In genomic region chr7:99497771-99498545, GRCh38 we compare ENCODE assay signal across 9 cellular contexts. TPM values are rescaled to one million over a fixed set of nuclear protein-coding genes. Genes with fewer than 3 reads are reported as not detected.
DNase-seq lines count a peak whose midpoint lies in the region; ATAC-seq and TF ChIP-seq lines count a peak whose summit lies in the region.
"Had no signal": no experiment of that assay in that cellular context is flagged by ENCODE, and none has a peak within 500 bp of the region (broad histone marks: within the 10 kb centered on the region; RNA-seq: fewer than 3 reads in every experiment).

No MANE protein-coding gene starts in this region.

- intact Hi-C loops in IMR-90 (cut with micrococcal nuclease) = no loop called here

- no peak overlapping the region for H4K8ac ChIP-seq in IMR-90 (ENCODE audit: low read depth in 2 of 2, low read length in 2 of 2)

- H2BK120ac ChIP-seq in IMR-90 (ENCODE audit: low read depth, low read length) = no peak overlapping the region

- no peak overlapping the region for H3K18ac ChIP-seq in IMR-90 (ENCODE audit: low read depth, low read length)

- H3K36me3 ChIP-seq in IMR-90 (ENCODE audit: control insufficient read depth, insufficient read depth, low read length) = peaks cover 30% of the 10 kb centered on the region
- H3K36me3 ChIP-seq in mucosa of rectum (ENCODE audit: control insufficient read depth in 2 of 2, insufficient read depth in 2 of 2, low read length in 2 of 2) = peaks cover 18 to 24% of the 10 kb centered on the region in 2 donors

- no peak overlapping the region for H3K4ac ChIP-seq in IMR-90 (ENCODE audit: low read depth, low read length)

- CTCF ChIA-PET in AG04449 (lab: Yijun Ruan, JAX) = interaction anchor here (1.2 kb wide), 1 partner anchor 11 kb away, joined by 3 read pairs; no protein-coding TSS in a partner anchor
- CTCF ChIA-PET in IMR-90 (lab: Yijun Ruan, JAX) = no interaction called here

- dilution Hi-C loops in IMR-90 (cut with HindIII; ENCODE audit: low sequenced_read_pairs, unreplicated experiment) = no loop called here

- H3K56ac ChIP-seq in IMR-90 (ENCODE audit: extremely low read depth, insufficient read depth, low read length) = no peak overlapping the region

- no peak overlapping the region for H3K27ac ChIP-seq in IMR-90 (ENCODE audit: insufficient read depth, low read length)
- H3K27ac ChIP-seq in mucosa of rectum (ENCODE audit: low read depth in 2 of 2, low read length in 2 of 2) = no peak overlapping the region

- H3K27me3 Mint-ChIP-seq in brain = peaks cover 15% of the 10 kb centered on the region

- H2BK20ac ChIP-seq in IMR-90 (ENCODE audit: low read depth, low read length) = no peak overlapping the region

- H3K9me1 ChIP-seq in IMR-90 (ENCODE audit: insufficient read depth, low read length) = 0 out of 2 replicates have a peak, but pooled peaks cover 4% of the 10 kb centered on the region

- H4K91ac ChIP-seq in IMR-90 (ENCODE audit: insufficient read depth, low read depth, low read length) = no peak overlapping the region

- H3K4me1 Mint-ChIP-seq in brain = peaks cover 41% of the 10 kb centered on the region

- H3K27ac Mint-ChIP-seq in brain = peak overlapping the region; percentile 28 to 95 (median 61)

- H3K9ac ChIP-seq in IMR-90 (ENCODE audit: low read depth, low read length) (peak overlapping the region; percentile 65; the same call in 1 of the 2 replicates), mucosa of rectum (ENCODE audit: low read depth in 1 of 2, low read length in 2 of 2) (no peak overlapping the region)

- H4K20me1 ChIP-seq in IMR-90 (ENCODE audit: insufficient read depth, low read length) = peaks cover 11% of the 10 kb centered on the region; the same call in 1 of the 2 replicates

- peaks cover 3% of the 10 kb centered on the region for H3K4me1 ChIP-seq in IMR-90 (ENCODE audit: control insufficient read depth, insufficient read depth, low read length)
- peaks cover 15 to 16% of the 10 kb centered on the region in 2 donors for H3K4me1 ChIP-seq in mucosa of rectum (ENCODE audit: control insufficient read depth in 2 of 2, insufficient read depth in 2 of 2, low read length in 2 of 2)

- H3K9me3 ChIP-seq in IMR-90 (ENCODE audit: control insufficient read depth, insufficient read depth, low read length) (peaks cover 22% of the 10 kb centered on the region), mucosa of rectum (ENCODE audit: control insufficient read depth in 2 of 2, low read length in 2 of 2) (peaks cover 10% of the 10 kb centered on the region in 2 donors)

- no peak overlapping the region for H2BK5ac ChIP-seq in IMR-90 (ENCODE audit: low read depth, low read length, poor library complexity, severe bottlenecking)

- in situ Hi-C loops in IMR-90 (cut with MboI; ENCODE audit: low sequenced_read_pairs) = no loop called here

- no TSS peak for BruUV-seq in IMR-90 (replicated peaks; lab: Mats Ljungman, UMichigan)

- DNase-seq in AG04449 (ENCODE audit: low read depth, low spot score) = no peak
- no peak for DNase-seq in IMR-90
- no peak for DNase-seq in medulla oblongata (ENCODE audit: extremely low spot score)
- DNase-seq in hippocampal formation (lab: John Stamatoyannopoulos, UW) = no peak
- DNase-seq in occipital lobe (lab: John Stamatoyannopoulos, UW) = no peak
- DNase-seq: activated CD4-positive, alpha-beta T cell treated with anti-CD3 and anti-CD28 coated beads, Interleukin-2, amount 50 U/mL, for 1 hour had no signal

- TF ChIP-seq CTCF in AG04449 (IDR thresholded peaks at IDR 0.05; ENCODE audit: insufficient read depth, low read length, missing control alignments) (no peak), IMR-90 (conservative IDR thresholded peaks at IDR 0.05; ENCODE audit: low read depth, low read length) (no peak), brain (conservative IDR thresholded peaks at IDR 0.05) (no peak)

- no peak overlapping the region for H3K23ac ChIP-seq in IMR-90 (ENCODE audit: low read depth, low read length)

- no peak overlapping the region for H4K5ac ChIP-seq in IMR-90 (ENCODE audit: low read depth, low read length)

- no peak for TF ChIP-seq RAD21 in IMR-90 (IDR thresholded peaks at IDR 0.05; ENCODE audit: low read length)

- H2BK15ac ChIP-seq in IMR-90 (ENCODE audit: low read depth, low read length) = no peak overlapping the region

- WGBS in IMR-90 (ENCODE audit: extremely low coverage in 2 of 2, insufficient read length in 1 of 2), 2 experiments = no CpG with 5 or more reads among the region's 6 CpGs

- peaks cover 23 to 44% of the 10 kb centered on the region in 2 experiments for H3K79me1 ChIP-seq in IMR-90 (ENCODE audit: low read depth in 1 of 2, low read length in 2 of 2)

- peak overlapping the region; percentile 97 to 100 (median 98) for H3K4me3 Mint-ChIP-seq in brain

- POLR2A ChIA-PET in AG04449 (lab: Yijun Ruan, JAX) = no interaction called here
- POLR2A ChIA-PET in IMR-90 (lab: Charles Lee; ENCODE audit: unreplicated experiment) = interaction anchor here (0.5 kb wide), 1 partner anchor 9 kb away, joined by 3 read pairs; no protein-coding TSS in a partner anchor

- H2AK9ac ChIP-seq in IMR-90 (replicated peaks; ENCODE audit: low read depth, low read length, poor library complexity) = no peak overlapping the region

- H3K27me3 ChIP-seq in IMR-90 (ENCODE audit: control insufficient read depth, insufficient read depth, low read length) (no peaks in the 10 kb centered on the region), mucosa of rectum (ENCODE audit: control insufficient read depth in 2 of 2, insufficient read depth in 2 of 2, low read length in 2 of 2) (no peaks in the 10 kb centered on the region)

- no peak overlapping the region for H3K14ac ChIP-seq in IMR-90 (replicated peaks; ENCODE audit: low read depth, low read length)

- no peak for ATAC-seq in IMR-90 (ENCODE audit: low read depth)
- ATAC-seq in GM18519 (IDR thresholded peaks at IDR 0.05; ENCODE audit: low FRiP score, unreplicated experiment) = no peak

- H2AFZ ChIP-seq in IMR-90 (replicated peaks; ENCODE audit: low read length, poor library complexity) = no peak overlapping the region

- H3K4me3 ChIP-seq in AG04449 (ENCODE audit: low read depth, low read length) = peak overlapping the region; percentile 93
- peak overlapping the region; percentile 57; the same call in 1 of the 2 replicates for H3K4me3 ChIP-seq in IMR-90 (ENCODE audit: insufficient read depth, low read depth, low read length)
- peak overlapping the region; percentile 96 to 98 for H3K4me3 ChIP-seq in mucosa of rectum (ENCODE audit: low read length in 2 of 2)

- peaks cover 10 to 26% (median 19%) of the 10 kb centered on the region in 5 experiments for H3K9me3 Mint-ChIP-seq in brain

- peak overlapping the region; percentile 100 for H3K4me2 ChIP-seq in IMR-90 (ENCODE audit: low read depth, low read length)

- no peak overlapping the region for H2AK5ac ChIP-seq in IMR-90 (ENCODE audit: low read depth, low read length)

- H3K36me3 Mint-ChIP-seq in brain = peaks cover 68% of the 10 kb centered on the region

- TF ChIP-seq POLR2A in IMR-90 (IDR thresholded peaks at IDR 0.05; ENCODE audit: low read depth, low read length) = no peak

TF ChIP-seq in IMR-90, 13 proteins besides CTCF, POLR2A, EP300 and RAD21:
- TF ChIP-seq NFE2L2 (IDR thresholded peaks at IDR 0.05; ENCODE audit: low read depth, low read length) = no peak
- TF ChIP-seq CEBPB (IDR thresholded peaks at IDR 0.05; ENCODE audit: low read depth, low read length) = no peak
- no peak for TF ChIP-seq FOS (IDR thresholded peaks at IDR 0.05; ENCODE audit: low read depth, low read length)
- TF ChIP-seq MXI1 (IDR thresholded peaks at IDR 0.05; ENCODE audit: borderline replicate concordance, low read depth, low read length) = no peak
- no peak for TF ChIP-seq ELK1 (IDR thresholded peaks at IDR 0.05; ENCODE audit: borderline replicate concordance, low read depth, low read length)
- no peak for TF ChIP-seq CHD1 (IDR thresholded peaks at IDR 0.05; ENCODE audit: low read depth, low read length)
TF ChIP-seq in IMR-90: peak in this region for 0.

RNA-seq across cellular contexts. Expression of gene ZNF394, which starts 2.1 kb away (rescaled TPM):
- total RNA-seq in IMR-90 (2012; rRNA removed) (22.8 and 24.7 TPM in 2 replicates), occipital lobe (36.3 TPM)
- polyA plus RNA-seq in IMR-90 (2012; rRNA removed) (10.7 and 10.9 TPM in 2 replicates), brain (ENCODE audit: insufficient read depth, low read depth, low replicate concordance) (10.6 TPM)
- polyA plus RNA-seq in IMR-90 (2012; cell fraction: cytosol; rRNA removed) = 6.7 and 16.8 TPM in 2 replicates
- polyA plus RNA-seq in IMR-90 (2012; cell fraction: nucleus; rRNA removed; ENCODE audit: low replicate concordance) = 7.9 and 16.6 TPM in 2 replicates

RNA-seq across cellular contexts. Expression of gene ZKSCAN5, which starts 6.5 kb away (rescaled TPM):
- total RNA-seq in IMR-90 (2012; rRNA removed) (15.8 and 16.3 TPM in 2 replicates), occipital lobe (19.8 TPM)
- polyA plus RNA-seq in IMR-90 (2012; rRNA removed) (5.4 and 5.5 TPM in 2 replicates), brain (ENCODE audit: insufficient read depth, low read depth, low replicate concordance) (7.3 TPM)
- 2.4 and 4.0 TPM in 2 replicates for polyA plus RNA-seq in IMR-90 (2012; cell fraction: cytosol; rRNA removed)
- polyA plus RNA-seq in IMR-90 (2012; cell fraction: nucleus; rRNA removed; ENCODE audit: low replicate concordance) = 2.7 and 6.1 TPM in 2 replicates

RNA-seq across cellular contexts. Expression of gene ZNF789, which starts 25.3 kb away (rescaled TPM):
- total RNA-seq in IMR-90 (2012; rRNA removed) (4.2 and 4.8 TPM in 2 replicates), occipital lobe (25.3 TPM)
- polyA plus RNA-seq in IMR-90 (2012; rRNA removed) (7.4 and 8.9 TPM in 2 replicates), brain (ENCODE audit: insufficient read depth, low read depth, low replicate concordance) (8.7 TPM)
- 2.9 and 5.5 TPM in 2 replicates for polyA plus RNA-seq in IMR-90 (2012; cell fraction: cytosol; rRNA removed)
- 12.9 and 61.5 TPM in 2 replicates for polyA plus RNA-seq in IMR-90 (2012; cell fraction: nucleus; rRNA removed; ENCODE audit: low replicate concordance)

RNA-seq across cellular contexts. Expression of gene ATP5MF, which starts 32.0 kb away (rescaled TPM):
- total RNA-seq in IMR-90 (2012; rRNA removed) (559 and 1,184 TPM in 2 replicates), occipital lobe (256 TPM)
- polyA plus RNA-seq in IMR-90 (2012; rRNA removed) (1,472 and 2,029 TPM in 2 replicates), brain (ENCODE audit: insufficient read depth, low read depth, low replicate concordance) (821 TPM)
- 123 and 4,682 TPM in 2 replicates for polyA plus RNA-seq in IMR-90 (2012; cell fraction: cytosol; rRNA removed)
- 713 and 1,201 TPM in 2 replicates for polyA plus RNA-seq in IMR-90 (2012; cell fraction: nucleus; rRNA removed; ENCODE audit: low replicate concordance)

RNA-seq across cellular contexts. Expression of gene FAM200A, which starts 54.0 kb away (rescaled TPM):
- total RNA-seq in IMR-90 (2012; rRNA removed) (5.9 and 10.3 TPM in 2 replicates), occipital lobe (18.9 TPM)
- polyA plus RNA-seq in IMR-90 (2012; rRNA removed) (4.5 and 6.0 TPM in 2 replicates), brain (ENCODE audit: insufficient read depth, low read depth, low replicate concordance) (4.1 TPM)
- 1.4 and 1.6 TPM in 2 replicates for polyA plus RNA-seq in IMR-90 (2012; cell fraction: cytosol; rRNA removed)
- 0.41 and 1.9 TPM in 2 replicates for polyA plus RNA-seq in IMR-90 (2012; cell fraction: nucleus; rRNA removed; ENCODE audit: low replicate concordance)
